8 cellular contexts compared by ENCODE assay signal in the genomic region with DNA sequence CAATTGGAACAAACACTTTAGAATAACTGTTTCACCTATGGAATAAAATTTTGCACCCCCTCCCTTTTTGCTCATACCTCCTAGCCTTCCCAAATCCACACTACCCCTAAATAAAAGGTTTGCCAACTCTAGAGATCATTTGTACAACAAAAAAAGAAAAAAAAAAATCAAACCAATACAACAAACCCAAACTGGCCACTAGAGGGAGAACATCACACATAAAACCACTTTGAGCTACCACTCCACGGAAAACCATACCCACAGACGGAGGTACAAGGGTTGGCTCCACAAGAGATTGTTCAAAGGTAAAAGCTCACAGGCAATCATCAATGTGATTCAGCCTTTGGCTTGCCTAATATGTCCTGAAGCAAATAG. TPM values are rescaled to one million over a fixed set of nuclear protein-coding genes. Genes with fewer than 3 reads are reported as not detected.
DNase-seq lines count a peak whose midpoint lies in the region; ATAC-seq and TF ChIP-seq lines count a peak whose summit lies in the region.

No MANE protein-coding gene starts in this region.

- H3K4me1 ChIP-seq in DND-41 (ENCODE audit: insufficient read depth, low read length) (no peaks in the 10 kb centered on the region), PC-9 (replicated peaks; ENCODE audit: insufficient read depth) (no peaks in the 10 kb centered on the region)

- no peaks in the 10 kb centered on the region for H3K9me3 ChIP-seq in DND-41 (ENCODE audit: insufficient read depth, low read length, severe bottlenecking)
- H3K9me3 ChIP-seq in PC-9 (ENCODE audit: insufficient read depth, low read depth), result no peaks in the 10 kb centered on the region

- POLR2A ChIA-PET in PC-9 (lab: Charles Lee; ENCODE audit: unreplicated experiment), result no interaction called here

- no peaks in the 10 kb centered on the region for H3K27me3 Mint-ChIP-seq in progenitor cell of endocrine pancreas

- H3F3A ChIP-seq in PC-9 (ENCODE audit: insufficient read depth, low read depth), result no peaks in the 10 kb centered on the region

- H3K27me3 ChIP-seq in DND-41 (ENCODE audit: insufficient read depth, low read length, poor library complexity) (no peaks in the 10 kb centered on the region), PC-9 (ENCODE audit: insufficient read depth, low read depth) (no peaks in the 10 kb centered on the region)

- ATAC-seq in DND-41 (ENCODE audit: insufficient read depth, low read depth), result peak; percentile 85
- ATAC-seq in GM21515 (IDR thresholded peaks at IDR 0.05; ENCODE audit: unreplicated experiment), result peak; percentile 93

- H3K79me2 ChIP-seq in DND-41 (ENCODE audit: insufficient read depth, low read length), result no peaks in the 10 kb centered on the region
- H3K79me2 ChIP-seq in PC-9 (ENCODE audit: low read depth), result no peaks in the 10 kb centered on the region

- H4K20me1 ChIP-seq in DND-41 (ENCODE audit: insufficient read depth, low read length), result no peaks in the 10 kb centered on the region
- no peaks in the 10 kb centered on the region for H4K20me1 ChIP-seq in PC-9 (ENCODE audit: insufficient read depth)

- H3K4me3 Mint-ChIP-seq in progenitor cell of endocrine pancreas (ENCODE audit: low read depth), result no peak overlapping the region

- H3K27ac ChIP-seq in DND-41 (ENCODE audit: low read length) (no peak overlapping the region), PC-9 (no peak overlapping the region)

- H2AFZ ChIP-seq in DND-41 (ENCODE audit: low read depth, low read length) (no peak overlapping the region), PC-9 (no peak overlapping the region)

- CTCF ChIA-PET in PC-9 (lab: Charles Lee), result interaction anchor here (0.7 to 1.8 kb wide), 7 partner anchors 40 to 909 kb away, joined by 3 to 12 read pairs (median 4); a partner anchor contains a TSS

- TF ChIP-seq CTCF in DND-41 (IDR thresholded peaks at IDR 0.05; ENCODE audit: borderline replicate concordance, extremely low read depth, low read length, poor library complexity, severe bottlenecking) (peak; percentile 82), PC-9 (conservative IDR thresholded peaks at IDR 0.05) (peak; percentile 80), progenitor cell of endocrine pancreas (IDR thresholded peaks at IDR 0.05; ENCODE audit: unreplicated experiment) (peak; percentile 85)

- intact Hi-C loops in PC-9 (cut with micrococcal nuclease; ENCODE audit: unreplicated experiment), result loop anchor here (1.0 to 10.0 kb wide), 3 partner anchors 144 to 707 kb away; a partner anchor contains a TSS

- H3K4me1 Mint-ChIP-seq in progenitor cell of endocrine pancreas (ENCODE audit: low read depth), result peaks cover 5% of the 10 kb centered on the region

- H3K36me3 ChIP-seq in DND-41 (ENCODE audit: insufficient read depth, low read length) (no peaks in the 10 kb centered on the region), PC-9 (ENCODE audit: low read depth) (no peaks in the 10 kb centered on the region)

- H3K4me2 ChIP-seq in DND-41 (ENCODE audit: insufficient read depth, low read length) (no peak overlapping the region), PC-9 (no peak overlapping the region)

- H3K4me3 ChIP-seq in DND-41 (ENCODE audit: low read depth in 1 of 2, low read length in 2 of 2), result no peak overlapping the region
- no peak overlapping the region for H3K4me3 ChIP-seq in PC-9

- no peaks in the 10 kb centered on the region for H3K9me2 ChIP-seq in PC-9 (ENCODE audit: insufficient read depth)

- DNase-seq in DND-41 (peak; percentile 39), HUDEP-2 (lab: John Stamatoyannopoulos, UW; ENCODE audit: unreplicated experiment in 76 of 76) (peak in 45 of 76 experiments; percentile 3 to 70 (median 29)), PC-9 (peak; percentile 10 to 33), germinal center (ENCODE audit: low spot score) (peak; percentile 69), progenitor cell of endocrine pancreas (ENCODE audit: low spot score, unreplicated experiment) (no peak), cortex of kidney (lab: John Stamatoyannopoulos, UW) (no peak)
- DNase-seq in activated effector memory CD4-positive, alpha-beta T cell treated with Interleukin-2 at 50 U/mL for 16 hours, result peak; percentile 9

- no peak overlapping the region for H3K27ac Mint-ChIP-seq in progenitor cell of endocrine pancreas

- H3K36me3 Mint-ChIP-seq in progenitor cell of endocrine pancreas (ENCODE audit: insufficient read depth), result peaks cover 2% of the 10 kb centered on the region

- H3K9ac ChIP-seq in DND-41 (ENCODE audit: low read depth, low read length), result no peak overlapping the region

- peaks cover 12% of the 10 kb centered on the region for H3K9me3 Mint-ChIP-seq in progenitor cell of endocrine pancreas (ENCODE audit: low read depth)

- no TSS peak for BruUV-seq in PC-9 (replicated peaks; lab: Mats Ljungman, UMichigan)

RNA-seq across cellular contexts. Expression of a gene that starts 47.6 kb away (rescaled TPM):
- total RNA-seq in PC-9 (2021) (4.9 and 7.6 TPM in 2 replicates), progenitor cell of endocrine pancreas (40.6 and 42.4 TPM in 2 replicates)

Comparison
In these comparisons a context has a peak if more than half of its experiments do, and no peak if none do; other contexts are left out.
1. DNase-seq: peak in DND-41 (single experiment), HUDEP-2 (45 of 76), PC-9 (2 of 2), activated effector memory CD4-positive, alpha-beta T cell treated with Interleukin-2 at 50 U/mL for 16 hours (single experiment) and germinal center (single experiment); none in progenitor cell of endocrine pancreas (single experiment) and cortex of kidney (single experiment).
2. Peak in every context shown above with its lines, with median percentiles within 50 percentile points of each other: CTCF ChIP-seq.